27 cellular contexts compared by ENCODE assay signal in genomic region chr12:94091624-94092023, GRCh38.
"Had no signal": no experiment of that assay in that cellular context is flagged by ENCODE, and none has a peak within 500 bp of the region (broad histone marks: within the 10 kb centered on the region; RNA-seq: fewer than 3 reads in every experiment).

No MANE protein-coding gene starts in this region.

- H3K4me2 ChIP-seq: KMS-11 had no signal

- H3K4me3 ChIP-seq: MG63, SK-N-MC had no signal

- H3K9ac ChIP-seq: KMS-11 had no signal

- DNase-seq: activated B cell treated with CpG ODN at 0.5 μM for 24 hours; activated CD4-positive, alpha-beta memory T cell treated with anti-CD3 and anti-CD28 coated beads for 36 hours; activated CD4-positive, alpha-beta T cell treated with anti-CD3 and anti-CD28 coated beads for 1 hour; activated CD4-positive, alpha-beta T cell treated with anti-CD3 and anti-CD28 coated beads, Interleukin-2, amount 10 ng/mL, durations not matched to agents 24 days and 14 days; activated gamma-delta T cell; activated naive CD4-positive, alpha-beta T cell treated with anti-CD3 and anti-CD28 coated beads for 36 hours; activated T-cell treated with anti-CD3 and anti-CD28 coated beads for 4 hours; activated T-cell treated with anti-CD3 and anti-CD28 coated beads, Interleukin-2, amount 50 U/mL, for 48 hours; MG63; MV-4-11; NCI-H1092 treated with DMSO at 0.1 percent for 48 hours; NCI-H1417 treated with DMSO at 0.1 percent for 48 hours; NCI-H1694; NCI-H2029 treated with DMSO at 0.1 percent for 48 hours; NCI-H510A treated with DMSO at 0.1 percent for 48 hours; NCI-H69; NK-92 treated with Interleukin-12 subunit alpha and Interleukin-12 subunit beta, amount 100 ng/mL, for 24 hours; OCI-M1; RPMI8226; T-cell; T-helper 2 cell; T1000 had no signal

- H3K9me3 ChIP-seq: MG63 had no signal

- ATAC-seq: activated T-helper 17 cell treated with anti-CD3 and anti-CD28 coated beads, Interleukin-2, amount 50 U/mL, for 72 hours; Panc1; Right ventricle myocardium inferior; T-cell had no signal

- H3K27me3 ChIP-seq: MG63 had no signal

- H3K27ac ChIP-seq: KMS-11, SK-N-MC had no signal

- H3K36me3 ChIP-seq: MG63 had no signal
